11 cellular contexts compared by ENCODE assay signal in the genomic region with DNA sequence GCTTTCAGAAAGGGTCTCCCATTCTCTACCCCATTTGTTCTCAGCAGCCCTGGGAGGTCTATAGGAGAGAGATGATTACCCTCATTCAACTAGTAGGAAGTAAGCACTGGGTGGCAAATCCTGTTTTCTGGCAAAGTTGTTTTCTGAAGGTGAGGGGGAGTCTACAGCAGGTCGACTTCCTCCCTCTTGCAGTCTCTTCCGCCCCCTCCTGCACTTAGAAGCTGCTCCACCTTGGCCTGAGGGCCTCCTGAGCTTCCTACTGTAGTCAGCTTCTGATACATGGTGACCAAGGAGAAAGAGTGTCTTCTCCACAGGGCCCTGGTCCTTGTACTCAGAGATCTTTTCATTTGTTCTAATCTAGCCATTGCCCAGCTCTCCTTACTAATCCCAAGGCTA.
DNase-seq lines count a peak whose midpoint lies in the region; ATAC-seq and TF ChIP-seq lines count a peak whose summit lies in the region.
"Had no signal": no experiment of that assay in that cellular context is flagged by ENCODE, and none has a peak within 500 bp of the region (broad histone marks: within the 10 kb centered on the region; RNA-seq: fewer than 3 reads in every experiment).

No MANE protein-coding gene starts in this region.

- intact Hi-C loops in left ventricle myocardium inferior (cut with micrococcal nuclease) (no loop called here), Right ventricle myocardium superior (cut with DNase I) (no loop called here), ovary (cut with DNase I) (no loop called here)

- H3K4me1 ChIP-seq in left ventricle myocardium inferior (peaks cover 40% of the 10 kb centered on the region), ovary (ENCODE audit: insufficient read depth) (no peaks in the 10 kb centered on the region)
- H3K4me1 ChIP-seq: colonic mucosa had no signal

- WGBS in ovary, 3 donors: 44 to 61% (median 57%) methylated on average over 2 of the region's 2 CpGs

- DNase-seq in left ventricle myocardium inferior: no peak
- DNase-seq in Right ventricle myocardium superior: no peak
- no peak for DNase-seq in SK-N-MC (ENCODE audit: low read depth, low spot score)
- no peak for DNase-seq in occipital lobe (lab: John Stamatoyannopoulos, UW)
- no peak for DNase-seq in activated CD4-positive, alpha-beta T cell treated with anti-CD3 and anti-CD28 coated beads for 48 hours
- no peak for DNase-seq in NCI-H774 (lab: John Stamatoyannopoulos, UW)
- no peak for DNase-seq in ovary
- DNase-seq: activated naive CD4-positive, alpha-beta T cell treated with anti-CD3 and anti-CD28 coated beads for 36 hours; colonic mucosa; small intestine had no signal

- no peak for TF ChIP-seq POLR2A in ovary (IDR thresholded peaks at IDR 0.05)

- TF ChIP-seq CTCF in left ventricle myocardium inferior (IDR thresholded peaks at IDR 0.05; ENCODE audit: borderline replicate concordance) (no peak), ovary (IDR thresholded peaks at IDR 0.05) (no peak)

- H3K27me3 ChIP-seq in left ventricle myocardium inferior (ENCODE audit: low read depth): no peaks in the 10 kb centered on the region
- H3K27me3 ChIP-seq in ovary: no peaks in the 10 kb centered on the region
- H3K27me3 ChIP-seq: colonic mucosa had no signal

- H3K27ac ChIP-seq in left ventricle myocardium inferior (replicated peaks): peak overlapping the region; percentile 43
- H3K27ac ChIP-seq in SK-N-MC: peak overlapping the region; percentile 21; the same call in 1 of the 2 replicates
- H3K27ac ChIP-seq in ovary: no peak overlapping the region
- H3K27ac ChIP-seq: colonic mucosa had no signal

- H3K9me3 ChIP-seq in left ventricle myocardium inferior (replicated peaks): no peaks in the 10 kb centered on the region
- H3K9me3 ChIP-seq in SK-N-MC (ENCODE audit: low read depth, low read length): no peaks in the 10 kb centered on the region
- no peaks in the 10 kb centered on the region for H3K9me3 ChIP-seq in ovary
- H3K9me3 ChIP-seq: colonic mucosa had no signal

- no peak for TF ChIP-seq EP300 in ovary (IDR thresholded peaks at IDR 0.05)

- no peak for ATAC-seq in Right ventricle myocardium superior (ENCODE audit: poor library complexity)
- peak; percentile 6 for ATAC-seq in HG02938 (IDR thresholded peaks at IDR 0.05; ENCODE audit: unreplicated experiment)

- H3K9ac ChIP-seq in SK-N-MC (ENCODE audit: insufficient read length): no peak overlapping the region

- peaks cover 48% of the 10 kb centered on the region for H3K36me3 ChIP-seq in left ventricle myocardium inferior
- H3K36me3 ChIP-seq in SK-N-MC (ENCODE audit: insufficient read depth, low read length): peaks cover 71% of the 10 kb centered on the region
- no peaks in the 10 kb centered on the region for H3K36me3 ChIP-seq in ovary
- H3K36me3 ChIP-seq: colonic mucosa had no signal

- H3K4me3 ChIP-seq in left ventricle myocardium inferior: no peak overlapping the region
- H3K4me3 ChIP-seq in SK-N-MC: no peak overlapping the region
- no peak overlapping the region for H3K4me3 ChIP-seq in ovary
- H3K4me3 ChIP-seq: colonic mucosa had no signal

Comparison
In these comparisons a context has a peak if more than half of its experiments do, and no peak if none do; other contexts are left out.
1. H3K27ac ChIP-seq: peak in left ventricle myocardium inferior (single experiment) and SK-N-MC (single experiment); none in ovary (0 of 2).